10 cellular contexts compared by ENCODE assay signal in genomic region chr6:106560966-106561740, GRCh38.
DNase-seq lines count a peak whose midpoint lies in the region; ATAC-seq and TF ChIP-seq lines count a peak whose summit lies in the region.
"Had no signal": no experiment of that assay in that cellular context is flagged by ENCODE, and none has a peak within 500 bp of the region (broad histone marks: within the 10 kb centered on the region; RNA-seq: fewer than 3 reads in every experiment).

No MANE protein-coding gene starts in this region.

- intact Hi-C loops in Calu3 (cut with micrococcal nuclease; ENCODE audit: unreplicated experiment) = no loop called here

- H3K9me3 ChIP-seq in hepatocyte (ENCODE audit: low read depth) = no peaks in the 10 kb centered on the region

- H3K4me3 ChIP-seq in ACC112 (ENCODE audit: low read depth, low read length) = peak overlapping the region; percentile 34
- no peak overlapping the region for H3K4me3 ChIP-seq in HL-60 (replicated peaks; ENCODE audit: insufficient read depth, low read length)
- no peak overlapping the region for H3K4me3 ChIP-seq in hepatocyte

- H2AFZ ChIP-seq in ACC112 (ENCODE audit: low read length, unreplicated experiment) (no peak overlapping the region), hepatocyte (no peak overlapping the region)

- H3K9me2 ChIP-seq in hepatocyte (replicated peaks; ENCODE audit: insufficient read depth) = no peaks in the 10 kb centered on the region

- H3K36me3 ChIP-seq in ACC112 (ENCODE audit: insufficient read depth, low read length) (peaks cover 16% of the 10 kb centered on the region), hepatocyte (replicated peaks; ENCODE audit: insufficient read depth, low read depth) (no peaks in the 10 kb centered on the region)

- H3K4me1 Mint-ChIP-seq in activated T-helper 17 cell treated with anti-CD3 and anti-CD28 coated beads, Interleukin-2, amount 50 U/mL, for 72 hours = peaks cover 11% of the 10 kb centered on the region
- no peaks in the 10 kb centered on the region for H3K4me1 Mint-ChIP-seq in Calu3 (ENCODE audit: low read depth, unreplicated experiment)

- H3K9me3 Mint-ChIP-seq in activated T-helper 17 cell treated with anti-CD3 and anti-CD28 coated beads, Interleukin-2, amount 50 U/mL, for 72 hours = no peaks in the 10 kb centered on the region
- H3K9me3 Mint-ChIP-seq in Calu3 (ENCODE audit: low read depth, unreplicated experiment) = no peaks in the 10 kb centered on the region

- TF ChIP-seq CTCF in HL-60 (IDR thresholded peaks at IDR 0.05; ENCODE audit: insufficient read depth, low read length) = no peak
- no peak for TF ChIP-seq CTCF in hepatocyte (IDR thresholded peaks at IDR 0.05; ENCODE audit: poor library complexity)
- no peak for TF ChIP-seq CTCF in Calu3 (IDR thresholded peaks at IDR 0.05; ENCODE audit: unreplicated experiment)

- H3K36me3 Mint-ChIP-seq in activated T-helper 17 cell treated with anti-CD3 and anti-CD28 coated beads, Interleukin-2, amount 50 U/mL, for 72 hours (ENCODE audit: low read depth) = peaks cover 100% of the 10 kb centered on the region
- peaks cover 47% of the 10 kb centered on the region for H3K36me3 Mint-ChIP-seq in Calu3 (ENCODE audit: insufficient read depth, unreplicated experiment)

- no peaks in the 10 kb centered on the region for H3K27me3 ChIP-seq in ACC112 (ENCODE audit: insufficient read depth, low read length)
- no peaks in the 10 kb centered on the region for H3K27me3 ChIP-seq in HL-60 (ENCODE audit: insufficient read depth, poor library complexity, severe bottlenecking)
- H3K27me3 ChIP-seq in hepatocyte = no peaks in the 10 kb centered on the region

- no peak overlapping the region for H3K4me2 ChIP-seq in hepatocyte

- no peak overlapping the region for H3K4me3 Mint-ChIP-seq in activated T-helper 17 cell treated with anti-CD3 and anti-CD28 coated beads, Interleukin-2, amount 50 U/mL, for 72 hours
- no peak overlapping the region for H3K4me3 Mint-ChIP-seq in Calu3 (ENCODE audit: low read depth, unreplicated experiment)

- CTCF ChIA-PET in Calu3 (lab: Charles Lee) = interaction anchor here (0.8 kb wide), 1 partner anchor 553 kb away, joined by 3 read pairs; no protein-coding TSS in a partner anchor

- peaks cover 44% of the 10 kb centered on the region for H3K4me1 ChIP-seq in ACC112 (ENCODE audit: control insufficient read depth, insufficient read depth, low read length, unreplicated experiment)
- no peaks in the 10 kb centered on the region for H3K4me1 ChIP-seq in hepatocyte (ENCODE audit: insufficient read depth)

- H3K27ac Mint-ChIP-seq in activated T-helper 17 cell treated with anti-CD3 and anti-CD28 coated beads, Interleukin-2, amount 50 U/mL, for 72 hours = no peak overlapping the region
- H3K27ac Mint-ChIP-seq in Calu3 (ENCODE audit: unreplicated experiment) = no peak overlapping the region

- peak overlapping the region; percentile 76 for H3K27ac ChIP-seq in ACC112 (ENCODE audit: low read depth, low read length)
- peak overlapping the region; percentile 56 for H3K27ac ChIP-seq in HL-60 (replicated peaks)
- no peak overlapping the region for H3K27ac ChIP-seq in hepatocyte

- WGBS in hepatocyte (ENCODE audit: low lambda C conversion rate, missing lambda C conversion rate) = 76% methylated on average over 7 of the region's 7 CpGs

- H3K79me2 ChIP-seq in ACC112 (ENCODE audit: control insufficient read depth, insufficient read depth, low read length, unreplicated experiment) = no peaks in the 10 kb centered on the region
- no peaks in the 10 kb centered on the region for H3K79me2 ChIP-seq in hepatocyte

- no peaks in the 10 kb centered on the region for H3K27me3 Mint-ChIP-seq in activated T-helper 17 cell treated with anti-CD3 and anti-CD28 coated beads, Interleukin-2, amount 50 U/mL, for 72 hours
- H3K27me3 Mint-ChIP-seq in Calu3 (ENCODE audit: unreplicated experiment) = no peaks in the 10 kb centered on the region

- BruUV-seq in Calu3 (replicated peaks; lab: Mats Ljungman, UMichigan) = no TSS peak

- H4K20me1 ChIP-seq in hepatocyte (ENCODE audit: insufficient read depth, poor library complexity, severe bottlenecking) = no peaks in the 10 kb centered on the region

- DNase-seq in HL-60 (ENCODE audit: low read depth in 1 of 2, low spot score in 1 of 2) (peak in 1 of 2 experiments; percentile 39), hepatocyte (ENCODE audit: low spot score) (peak; percentile 23), Calu3 (no peak), NCI-H2227 (lab: John Stamatoyannopoulos, UW; ENCODE audit: unreplicated experiment) (no peak), DMS79 treated with DMSO at 0.1 percent for 48 hours (lab: John Stamatoyannopoulos, UW) (no peak)
- DNase-seq: cerebellar nuclear complex, islet precursor cell had no signal

- peak; percentile 70 for ATAC-seq in activated T-helper 17 cell treated with anti-CD3 and anti-CD28 coated beads, Interleukin-2, amount 50 U/mL, for 72 hours (replicated peaks)
- no peak for ATAC-seq in HG03457 (IDR thresholded peaks at IDR 0.05; ENCODE audit: unreplicated experiment)
